ENCODE assay signal across 1 cellular context in genomic region chr9:103003689-103004088, GRCh38.
TF ChIP-seq lines count a peak whose summit lies in the region.

No MANE protein-coding gene starts in this region.

TF ChIP-seq in K562, 482 proteins besides CTCF, POLR2A, EP300 and RAD21 (continued from another document):
- no peak for TF ChIP-seq BCLAF1 (IDR thresholded peaks at IDR 0.05; ENCODE audit: borderline replicate concordance in 1 of 2, control insufficient read depth in 1 of 2, low read depth in 2 of 2, low read length in 1 of 2)
